17 cellular contexts compared by ENCODE assay signal in the genomic region with DNA sequence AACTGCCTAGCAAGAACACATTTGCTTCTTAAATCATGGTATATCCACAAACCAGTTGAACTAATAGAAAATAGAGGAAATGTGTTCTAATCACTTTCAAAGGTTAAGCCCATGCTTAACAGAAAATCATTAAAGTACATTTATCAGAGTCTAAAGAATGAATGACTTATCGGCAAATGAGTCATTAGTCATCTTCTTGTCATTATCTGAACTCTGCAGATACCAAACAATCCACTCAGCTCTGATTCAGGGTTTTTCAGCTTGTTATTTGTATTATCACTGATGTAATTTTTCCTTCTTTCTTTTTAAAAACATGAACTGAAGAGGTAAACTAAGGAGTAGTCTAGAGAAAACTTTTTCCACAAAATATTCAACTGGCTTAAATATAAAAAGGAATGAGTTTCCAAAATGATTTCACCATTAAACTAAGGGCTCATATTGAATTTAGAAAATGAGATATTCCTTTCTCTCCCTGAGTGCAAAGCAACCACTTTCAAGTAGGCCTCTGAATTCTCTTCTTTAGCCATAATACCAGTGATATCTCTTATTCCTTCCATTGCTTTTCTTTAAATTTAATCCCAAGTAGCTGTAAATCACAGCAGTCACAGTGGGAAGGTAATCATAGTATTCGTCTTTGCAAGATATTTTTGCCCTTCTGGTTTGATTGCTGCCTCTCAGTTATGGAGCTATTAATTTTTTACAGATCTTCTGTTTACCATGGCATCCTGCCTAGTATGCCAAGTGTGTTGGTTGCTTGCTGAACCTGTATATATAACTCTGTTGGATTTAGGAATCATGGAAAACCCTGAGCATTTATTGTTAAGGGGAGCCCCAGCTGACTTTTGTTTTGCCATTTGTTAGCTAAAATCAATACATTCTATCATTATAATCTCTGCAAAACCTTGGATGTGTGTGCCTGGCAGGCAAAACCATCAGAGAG.
DNase-seq lines count a peak whose midpoint lies in the region; ATAC-seq and TF ChIP-seq lines count a peak whose summit lies in the region.
"Had no signal": no experiment of that assay in that cellular context is flagged by ENCODE, and none has a peak within 500 bp of the region (broad histone marks: within the 10 kb centered on the region; RNA-seq: fewer than 3 reads in every experiment).

No MANE protein-coding gene starts in this region.

- no peaks in the 10 kb centered on the region for H3K27me3 ChIP-seq in mammary epithelial cell (ENCODE audit: insufficient read depth, low read length)
- no peaks in the 10 kb centered on the region for H3K27me3 ChIP-seq in breast epithelium
- H3K27me3 ChIP-seq in RWPE2 (ENCODE audit: insufficient read depth, poor library complexity, severe bottlenecking), result no peaks in the 10 kb centered on the region
- no peaks in the 10 kb centered on the region for H3K27me3 ChIP-seq in kidney epithelial cell (ENCODE audit: control insufficient read depth, insufficient read depth, low read length)
- H3K27me3 ChIP-seq in upper lobe of left lung, result no peaks in the 10 kb centered on the region
- H3K27me3 ChIP-seq: neutrophil had no signal

- in situ Hi-C loops in mammary epithelial cell (cut with MboI; ENCODE audit: low sequenced_read_pairs in 2 of 2), result no loop called here

- H3K4me1 ChIP-seq in mammary epithelial cell (ENCODE audit: insufficient read depth, low read length) (no peaks in the 10 kb centered on the region), breast epithelium (no peaks in the 10 kb centered on the region), RWPE2 (ENCODE audit: insufficient read depth, poor library complexity, severe bottlenecking) (no peaks in the 10 kb centered on the region), upper lobe of left lung (peaks cover 0 to 16% (median 8%) of the 10 kb centered on the region in 4 donors)

- H2AFZ ChIP-seq in mammary epithelial cell (ENCODE audit: low read depth, low read length), result no peak overlapping the region

- DNase-seq in mammary epithelial cell, result peak; percentile 0
- DNase-seq in breast epithelium (ENCODE audit: low spot score in 2 of 2), result no peak
- DNase-seq in RWPE2 (ENCODE audit: low spot score), result no peak
- peak; percentile 2 for DNase-seq in kidney epithelial cell (ENCODE audit: low read depth)
- DNase-seq in upper lobe of left lung, result peak in 1 of 2 donors; percentile 46
- DNase-seq in hippocampal formation (lab: John Stamatoyannopoulos, UW), result no peak
- DNase-seq: activated CD4-positive, alpha-beta T cell treated with anti-CD3 and anti-CD28 coated beads, Interleukin-2, amount 50 U/mL, for 4 hours; activated naive CD4-positive, alpha-beta T cell; central memory CD4-positive, alpha-beta T cell; DMS79; H7; islet precursor cell; NCI-H146 had no signal

- H3K9me3 ChIP-seq in mammary epithelial cell (replicated peaks; ENCODE audit: insufficient read depth, low read length) (no peaks in the 10 kb centered on the region), breast epithelium (no peaks in the 10 kb centered on the region), RWPE2 (ENCODE audit: severe bottlenecking) (no peaks in the 10 kb centered on the region), upper lobe of left lung (no peaks in the 10 kb centered on the region)
- H3K9me3 ChIP-seq: neutrophil had no signal

- no peak overlapping the region for H3K4me2 ChIP-seq in mammary epithelial cell (ENCODE audit: insufficient read depth, low read depth, low read length)

- H4K20me1 ChIP-seq in mammary epithelial cell (ENCODE audit: insufficient read depth, low read length), result no peaks in the 10 kb centered on the region

- no peak for TF ChIP-seq POLR2A in breast epithelium (IDR thresholded peaks at IDR 0.05)
- no peak for TF ChIP-seq POLR2A in upper lobe of left lung (IDR thresholded peaks at IDR 0.05)

- H3K27ac ChIP-seq in mammary epithelial cell (ENCODE audit: insufficient read depth, low read depth, low read length) (no peak overlapping the region), breast epithelium (no peak overlapping the region), RWPE2 (ENCODE audit: poor library complexity, severe bottlenecking) (no peak overlapping the region), upper lobe of left lung (no peak overlapping the region)
- H3K27ac ChIP-seq: neutrophil had no signal

- H3K9ac ChIP-seq in mammary epithelial cell (ENCODE audit: insufficient read depth, low read length), result no peak overlapping the region

- CTCF ChIA-PET in mammary epithelial cell (lab: Charles Lee; ENCODE audit: low non-redundant PET), result no interaction called here

- intact Hi-C loops in mammary epithelial cell (cut with micrococcal nuclease), result no loop called here
- intact Hi-C loops in breast epithelium (cut with DNase I; ENCODE audit: low total_unique reads), result no loop called here

- no peaks in the 10 kb centered on the region for H3K36me3 ChIP-seq in mammary epithelial cell (ENCODE audit: insufficient read depth, low read length)
- no peaks in the 10 kb centered on the region for H3K36me3 ChIP-seq in breast epithelium
- H3K36me3 ChIP-seq in RWPE2 (ENCODE audit: low read depth), result no peaks in the 10 kb centered on the region
- H3K36me3 ChIP-seq in kidney epithelial cell (ENCODE audit: control insufficient read depth, insufficient read depth, low read length), result no peaks in the 10 kb centered on the region
- H3K36me3 ChIP-seq in upper lobe of left lung, result no peaks in the 10 kb centered on the region
- H3K36me3 ChIP-seq: neutrophil had no signal

- BruUV-seq in mammary epithelial cell (replicated peaks; lab: Mats Ljungman, UMichigan), result no TSS peak

- TF ChIP-seq EP300 in upper lobe of left lung (IDR thresholded peaks at IDR 0.05), result peak in 1 of 4 donors; percentile 57

- 53% methylated on average over 2 of the region's 2 CpGs for WGBS in mammary epithelial cell (ENCODE audit: low coverage, missing lambda C conversion rate)
- WGBS in upper lobe of left lung, 2 donors, result 52 to 55% methylated on average over 2 of the region's 2 CpGs

- H3K4me3 ChIP-seq in mammary epithelial cell (replicated peaks in 1 of 3; ENCODE audit: insufficient read depth in 1 of 3, low read depth in 2 of 3, low read length in 3 of 3), result no peak overlapping the region
- H3K4me3 ChIP-seq in breast epithelium, result no peak overlapping the region
- H3K4me3 ChIP-seq in RWPE2 (ENCODE audit: severe bottlenecking), result no peak overlapping the region
- H3K4me3 ChIP-seq in kidney epithelial cell (ENCODE audit: low read depth, low read length), result no peak overlapping the region
- no peak overlapping the region for H3K4me3 ChIP-seq in upper lobe of left lung
- H3K4me3 ChIP-seq: GM12878 had no signal

- 0 out of 3 replicates have a peak, but pooled peaks have one; percentile 27 for ATAC-seq in RWPE2 (ENCODE audit: low read depth)
- peak; percentile 19 to 65 for ATAC-seq in upper lobe of left lung (ENCODE audit: low FRiP score in 2 of 2)
- ATAC-seq in HG03095 (IDR thresholded peaks at IDR 0.05; ENCODE audit: unreplicated experiment), result no peak
- ATAC-seq in esophagus mucosa, result no peak
- ATAC-seq: GM12878 had no signal

- no peaks in the 10 kb centered on the region for H3K79me2 ChIP-seq in mammary epithelial cell (ENCODE audit: insufficient read depth, low read length)

- TF ChIP-seq CTCF in mammary epithelial cell (conservative IDR thresholded peaks at IDR 0.05 in 1 of 2, IDR thresholded peaks at IDR 0.05 in 1 of 2; ENCODE audit: extremely low read depth in 1 of 2, insufficient read depth in 1 of 2, low read depth in 1 of 2, low read length in 2 of 2), result no peak
- no peak for TF ChIP-seq CTCF in breast epithelium (IDR thresholded peaks at IDR 0.05)
- no peak for TF ChIP-seq CTCF in RWPE2 (IDR thresholded peaks at IDR 0.05; ENCODE audit: poor library complexity, severe bottlenecking)
- no peak for TF ChIP-seq CTCF in kidney epithelial cell (IDR thresholded peaks at IDR 0.05; ENCODE audit: insufficient read depth, low read length, poor library complexity, severe bottlenecking)
- TF ChIP-seq CTCF in upper lobe of left lung (IDR thresholded peaks at IDR 0.05), result no peak

- dilution Hi-C loops in mammary epithelial cell (cut with HindIII; ENCODE audit: low sequenced_read_pairs), result no loop called here

Comparison
In these comparisons a context has a peak if more than half of its experiments do, and no peak if none do; other contexts are left out.
1. DNase-seq: peak in mammary epithelial cell (single experiment) and kidney epithelial cell (single experiment); none in breast epithelium (0 of 2), RWPE2 (single experiment) and hippocampal formation (0 of 2).
2. ATAC-seq: peak in RWPE2 (single experiment) and upper lobe of left lung (2 of 2); none in HG03095 (single experiment) and esophagus mucosa (single experiment).